In genomic region chr3:156536524-156537316, GRCh38 we compare ENCODE assay signal across 21 cellular contexts. TPM values are rescaled to one million over a fixed set of nuclear protein-coding genes. Genes with fewer than 3 reads are reported as not detected.
DNase-seq lines count a peak whose midpoint lies in the region; ATAC-seq, FAIRE-seq and TF ChIP-seq lines count a peak whose summit lies in the region.
"Had no signal": no experiment of that assay in that cellular context is flagged by ENCODE, and none has a peak within 500 bp of the region (broad histone marks: within the 10 kb centered on the region; RNA-seq: fewer than 3 reads in every experiment).

No MANE protein-coding gene starts in this region.

- H3K27ac ChIP-seq in ACC112 (ENCODE audit: low read depth, low read length) (peak overlapping the region; percentile 92), astrocyte (ENCODE audit: low read depth, low read length) (peak overlapping the region; percentile 89), endodermal cell (ENCODE audit: low read depth, low read length) (no peak overlapping the region)
- H3K27ac ChIP-seq: spleen had no signal

- H3K4me1 ChIP-seq in ACC112 (ENCODE audit: control insufficient read depth, insufficient read depth, low read length, unreplicated experiment) = peaks cover 32% of the 10 kb centered on the region
- H3K4me1 ChIP-seq in astrocyte (ENCODE audit: insufficient read depth, low read length) = peaks cover 28% of the 10 kb centered on the region
- peaks cover 6% of the 10 kb centered on the region for H3K4me1 ChIP-seq in endodermal cell (ENCODE audit: control insufficient read depth, insufficient read depth, low read length)

- H3K9me3 Mint-ChIP-seq in astrocyte (ENCODE audit: unreplicated experiment) (no peaks in the 10 kb centered on the region), mesothelial cell of epicardium (no peaks in the 10 kb centered on the region), endodermal cell (no peaks in the 10 kb centered on the region)
- H3K9me3 Mint-ChIP-seq: naive B cell; stimulated activated memory B cell treated with anti-CD40 and anti-IgM and Interleukin-4, amounts not matched to agents 10 μg/mL and 1 μg/mL and 100 μg/mL, for 72 hours had no signal

- H3K79me2 ChIP-seq in ACC112 (ENCODE audit: control insufficient read depth, insufficient read depth, low read length, unreplicated experiment) = no peaks in the 10 kb centered on the region
- peaks cover 6% of the 10 kb centered on the region for H3K79me2 ChIP-seq in astrocyte (ENCODE audit: insufficient read depth, low read length)

- peaks cover 21% of the 10 kb centered on the region for H4K20me1 ChIP-seq in astrocyte (ENCODE audit: insufficient read depth, low read length)

- TF ChIP-seq CTCF in astrocyte (IDR thresholded peaks at IDR 0.05; ENCODE audit: insufficient read depth, low read depth, low read length) = no peak
- no peak for TF ChIP-seq CTCF in mesothelial cell of epicardium (IDR thresholded peaks at IDR 0.05; ENCODE audit: unreplicated experiment)
- no peak for TF ChIP-seq CTCF in endodermal cell (conservative IDR thresholded peaks at IDR 0.05)

- ATAC-seq in HG02981 (IDR thresholded peaks at IDR 0.05; ENCODE audit: unreplicated experiment) = no peak
- ATAC-seq: GM12878; stimulated activated memory B cell treated with anti-CD40 and anti-IgM and Interleukin-4, amounts not matched to agents 10 μg/mL and 1 μg/mL and 100 μg/mL, for 72 hours had no signal

- H3K9me3 ChIP-seq in astrocyte (ENCODE audit: insufficient read depth, low read depth, low read length) (no peaks in the 10 kb centered on the region), endodermal cell (ENCODE audit: control insufficient read depth, low read length) (no peaks in the 10 kb centered on the region)
- H3K9me3 ChIP-seq: spleen had no signal

- H3K36me3 Mint-ChIP-seq in astrocyte (ENCODE audit: low read depth, unreplicated experiment) = peaks cover 8% of the 10 kb centered on the region
- H3K36me3 Mint-ChIP-seq in mesothelial cell of epicardium = peaks cover 4% of the 10 kb centered on the region
- H3K36me3 Mint-ChIP-seq in endodermal cell (ENCODE audit: low read depth) = peaks cover 15% of the 10 kb centered on the region

- H3K4me1 Mint-ChIP-seq in astrocyte (ENCODE audit: low read depth, unreplicated experiment) (peaks cover 62% of the 10 kb centered on the region), mesothelial cell of epicardium (peaks cover 18% of the 10 kb centered on the region), endodermal cell (peaks cover 22% of the 10 kb centered on the region)
- H3K4me1 Mint-ChIP-seq: naive B cell; stimulated activated memory B cell treated with anti-CD40 and anti-IgM and Interleukin-4, amounts not matched to agents 10 μg/mL and 1 μg/mL and 100 μg/mL, for 72 hours had no signal

- H3K4me3 ChIP-seq in ACC112 (ENCODE audit: low read depth, low read length) (no peak overlapping the region), astrocyte (ENCODE audit: insufficient read depth, low read depth, low read length) (no peak overlapping the region), endodermal cell (ENCODE audit: low read length) (no peak overlapping the region)
- H3K4me3 ChIP-seq: GM12878, spleen had no signal

- H3K9ac ChIP-seq in astrocyte (ENCODE audit: low read length) = peak overlapping the region; percentile 20
- H3K9ac ChIP-seq in endodermal cell (ENCODE audit: extremely low read depth, low read length, poor library complexity, severe bottlenecking) = no peak overlapping the region

- H3K27ac Mint-ChIP-seq in astrocyte (ENCODE audit: unreplicated experiment) = peak overlapping the region; percentile 75
- H3K27ac Mint-ChIP-seq in mesothelial cell of epicardium = peak overlapping the region; percentile 1
- no peak overlapping the region for H3K27ac Mint-ChIP-seq in endodermal cell
- H3K27ac Mint-ChIP-seq: activated naive CD8-positive, alpha-beta T cell; stimulated activated memory B cell treated with anti-CD40 and anti-IgM and Interleukin-4, amounts not matched to agents 10 μg/mL and 1 μg/mL and 100 μg/mL, for 72 hours had no signal

- WGBS in endodermal cell (ENCODE audit: insufficient coverage in 1 of 2, insufficient read length in 1 of 2), 2 experiments = 97 to 100% methylated on average over 2 to 5 of the region's 6 CpGs

- peaks cover 26% of the 10 kb centered on the region for H3K36me3 ChIP-seq in ACC112 (ENCODE audit: insufficient read depth, low read length)
- peaks cover 25% of the 10 kb centered on the region for H3K36me3 ChIP-seq in astrocyte (ENCODE audit: insufficient read depth, low read length)
- H3K36me3 ChIP-seq in endodermal cell (ENCODE audit: control insufficient read depth, insufficient read depth, low read length) = peaks cover 40% of the 10 kb centered on the region

- DNase-seq in HT1080 (ENCODE audit: low read depth) (peak; percentile 34), astrocyte (ENCODE audit: low read depth) (peak; percentile 83), mesothelial cell of epicardium (ENCODE audit: low spot score in 2 of 2, unreplicated experiment in 2 of 2) (no peak), SKM-1 (lab: John Stamatoyannopoulos, UW; ENCODE audit: unreplicated experiment) (no peak), endodermal cell (no peak), glomerular visceral epithelial cell (ENCODE audit: extremely low spot score) (no peak)
- DNase-seq: central memory CD4-positive, alpha-beta T cell; GOT3; left ventricle myocardium superior; naive B cell; NCI-H1930; NCI-H510A; posterior cingulate gyrus; spleen had no signal

- FAIRE-seq in astrocyte (lab: Jason Lieb, UNC) = no peak
- FAIRE-seq: frontal cortex, G401.6, GM12878 had no signal

- H2AFZ ChIP-seq in ACC112 (ENCODE audit: low read length, unreplicated experiment) (no peak overlapping the region), astrocyte (ENCODE audit: low read depth, low read length) (no peak overlapping the region)

- H3K4me3 Mint-ChIP-seq in astrocyte (ENCODE audit: unreplicated experiment) (no peak overlapping the region), mesothelial cell of epicardium (no peak overlapping the region), endodermal cell (no peak overlapping the region)
- H3K4me3 Mint-ChIP-seq: activated naive CD8-positive, alpha-beta T cell; naive B cell; stimulated activated memory B cell treated with anti-CD40 and anti-IgM and Interleukin-4, amounts not matched to agents 10 μg/mL and 1 μg/mL and 100 μg/mL, for 72 hours had no signal

- H3K4me2 ChIP-seq in astrocyte (ENCODE audit: low read length) = no peak overlapping the region

- no peaks in the 10 kb centered on the region for H3K27me3 ChIP-seq in ACC112 (ENCODE audit: insufficient read depth, low read length)
- no peaks in the 10 kb centered on the region for H3K27me3 ChIP-seq in astrocyte (ENCODE audit: insufficient read depth, low read length)
- H3K27me3 ChIP-seq in endodermal cell (ENCODE audit: control insufficient read depth, insufficient read depth, low read length, poor library complexity, severe bottlenecking) = no peaks in the 10 kb centered on the region
- H3K27me3 ChIP-seq: spleen had no signal

- no peaks in the 10 kb centered on the region for H3K27me3 Mint-ChIP-seq in astrocyte (ENCODE audit: low read depth, unreplicated experiment)
- no peaks in the 10 kb centered on the region for H3K27me3 Mint-ChIP-seq in mesothelial cell of epicardium (ENCODE audit: low read depth)
- no peaks in the 10 kb centered on the region for H3K27me3 Mint-ChIP-seq in endodermal cell (ENCODE audit: insufficient read depth)
- H3K27me3 Mint-ChIP-seq: activated naive CD8-positive, alpha-beta T cell; naive B cell; stimulated activated memory B cell treated with anti-CD40 and anti-IgM and Interleukin-4, amounts not matched to agents 10 μg/mL and 1 μg/mL and 100 μg/mL, for 72 hours had no signal

RNA-seq across cellular contexts. Expression of gene SSR3, which starts 18.2 kb away (rescaled TPM):
- total RNA-seq in HT1080 (2014; rRNA removed; shearing (Covaris generic)) = 563 and 655 TPM in 2 replicates
- 434 and 472 TPM in 2 replicates for polyA plus RNA-seq in HT1080 (2015; cell fraction: cytosol; rRNA removed)
- 259 and 305 TPM in 2 replicates for polyA plus RNA-seq in HT1080 (2015; cell fraction: nucleus; rRNA removed)
- total RNA-seq in astrocyte (534 and 562 TPM in 2 replicates), mesothelial cell of epicardium (120 to 127 TPM (median 127 TPM) in 3 replicates), endodermal cell (100 to 1,000 TPM; 187 to 200 TPM)
- polyA plus RNA-seq in endodermal cell (2013, experiment 1 of 2) = 163 TPM
- 164 TPM for polyA plus RNA-seq in endodermal cell (2013, experiment 2 of 2)

Comparison
In these comparisons a context has a peak if more than half of its experiments do, and no peak if none do; other contexts are left out.
1. DNase-seq: peak in HT1080 (single experiment) and astrocyte (single experiment); none in mesothelial cell of epicardium (0 of 2), SKM-1 (single experiment), endodermal cell (single experiment) and glomerular visceral epithelial cell (single experiment).